In the genomic region with DNA sequence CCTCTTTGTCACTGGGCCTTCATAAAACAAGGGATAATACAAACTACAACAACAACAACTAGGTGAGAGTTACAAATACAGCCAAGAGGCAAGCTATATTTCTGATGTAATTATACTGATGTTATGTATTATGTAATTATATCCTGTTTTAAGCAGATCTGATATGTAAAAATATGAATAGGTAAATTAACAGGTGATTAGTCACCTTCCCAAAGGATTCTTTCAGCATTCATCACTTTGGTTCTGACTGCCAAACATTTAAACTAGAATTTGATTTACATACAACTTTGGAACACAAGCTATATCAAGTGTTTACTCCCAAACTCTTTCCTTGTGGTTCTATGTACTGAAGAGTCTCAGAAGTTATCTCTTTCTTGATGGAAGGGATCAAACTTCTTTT, we compare ENCODE assay signal across 25 cellular contexts. TPM values are rescaled to one million over a fixed set of nuclear protein-coding genes. Genes with fewer than 3 reads are reported as not detected.
"Had no signal": no experiment of that assay in that cellular context is flagged by ENCODE, and none has a peak within 500 bp of the region (broad histone marks: within the 10 kb centered on the region; RNA-seq: fewer than 3 reads in every experiment).

No MANE protein-coding gene starts in this region.

- H3K4me1 ChIP-seq: esophagus muscularis mucosa, parathyroid adenoma, prostate gland, right lobe of liver, suprapubic skin, thyroid gland had no signal

- H3K27me3 Mint-ChIP-seq: type B pancreatic cell had no signal

- H3K4me3 ChIP-seq: coronary artery, esophagus muscularis mucosa, lung, prostate gland, right lobe of liver, suprapubic skin, thyroid gland had no signal

- H3K36me3 ChIP-seq: prostate gland, right lobe of liver, suprapubic skin had no signal

- H3K9me3 ChIP-seq: esophagus muscularis mucosa, prostate gland, right lobe of liver, suprapubic skin, thyroid gland had no signal

- DNase-seq: effector CD4-positive, alpha-beta T cell; endodermal cell; immature natural killer cell; kidney; left colon; left ventricle myocardium superior; mesendoderm; naive B cell; occipital lobe; retina; right lobe of liver; stimulated activated CD4-positive, alpha-beta T cell treated with anti-CD3 and anti-CD28 coated beads, Interleukin-4, amount 100 ng/mL, for 1 hour; stimulated activated CD8-positive, alpha-beta memory T cell treated with anti-CD3 and anti-CD28 coated beads, Interleukin-4, amount 100 ng/mL, for 48 hours; stimulated activated naive CD8-positive, alpha-beta T cell treated with anti-CD3 and anti-CD28 coated beads, Interleukin-15, Interleukin-2, amounts not matched to agents 100 U/mL and 50 U/mL, for 24 hours; thyroid gland had no signal

- H3K79me2 ChIP-seq: parathyroid adenoma had no signal

- H3K27me3 ChIP-seq: esophagus muscularis mucosa, right lobe of liver, suprapubic skin, thyroid gland had no signal

- H3K36me3 Mint-ChIP-seq: immature natural killer cell; naive B cell; stimulated activated effector memory CD8-positive, alpha-beta T cell treated with anti-CD3 and anti-CD28 coated beads, Interleukin-12 subunit alpha, Interleukin-12 subunit beta, amount 100 ng/mL, for 72 hours; type B pancreatic cell had no signal

- H3K27ac Mint-ChIP-seq: endodermal cell; immature natural killer cell; naive B cell; nephron; stimulated activated effector memory CD8-positive, alpha-beta T cell treated with anti-CD3 and anti-CD28 coated beads, Interleukin-12 subunit alpha, Interleukin-12 subunit beta, amount 100 ng/mL, for 72 hours; type B pancreatic cell had no signal

- H3K9ac ChIP-seq: parathyroid adenoma had no signal

- H3K4me3 Mint-ChIP-seq: endodermal cell; immature natural killer cell; naive B cell; nephron; stimulated activated effector memory CD8-positive, alpha-beta T cell treated with anti-CD3 and anti-CD28 coated beads, Interleukin-12 subunit alpha, Interleukin-12 subunit beta, amount 100 ng/mL, for 72 hours; type B pancreatic cell had no signal

- FAIRE-seq: kidney, urothelium cell line had no signal

- ATAC-seq: left colon; left ventricle myocardium superior; right lobe of liver; stimulated activated effector memory CD8-positive, alpha-beta T cell treated with anti-CD3 and anti-CD28 coated beads, Interleukin-12 subunit alpha, Interleukin-12 subunit beta, amount 100 ng/mL, for 72 hours; stimulated activated naive CD8-positive, alpha-beta T cell treated with anti-CD3 and anti-CD28 coated beads, Interleukin-15, Interleukin-2, amounts not matched to agents 100 U/mL and 50 U/mL, for 24 hours had no signal

- H3K4me1 Mint-ChIP-seq: immature natural killer cell; naive B cell; nephron; stimulated activated effector memory CD8-positive, alpha-beta T cell treated with anti-CD3 and anti-CD28 coated beads, Interleukin-12 subunit alpha, Interleukin-12 subunit beta, amount 100 ng/mL, for 72 hours had no signal

- H2AFZ ChIP-seq: parathyroid adenoma had no signal

- H3K27ac ChIP-seq: coronary artery, esophagus muscularis mucosa, parathyroid adenoma, prostate gland, right lobe of liver, suprapubic skin, thyroid gland had no signal

- H3K9me3 Mint-ChIP-seq: endodermal cell; immature natural killer cell; nephron; stimulated activated effector memory CD8-positive, alpha-beta T cell treated with anti-CD3 and anti-CD28 coated beads, Interleukin-12 subunit alpha, Interleukin-12 subunit beta, amount 100 ng/mL, for 72 hours; type B pancreatic cell had no signal

RNA-seq across cellular contexts. Expression of a gene that starts 53.7 kb away (rescaled TPM):
- polyA plus RNA-seq: immature natural killer cell had no signal
